8 cellular contexts compared by ENCODE assay signal in genomic region chrX:48520976-48521352, GRCh38. TPM values are rescaled to one million over a fixed set of nuclear protein-coding genes. Genes with fewer than 3 reads are reported as not detected.
DNase-seq lines count a peak whose midpoint lies in the region; ATAC-seq and TF ChIP-seq lines count a peak whose summit lies in the region.

No MANE protein-coding gene starts in this region.

- H2AK5ac ChIP-seq in trophoblast cell (ENCODE audit: low read length) = no peak overlapping the region

- no peak overlapping the region for H3K18ac ChIP-seq in trophoblast cell (ENCODE audit: low read length)

- no peak overlapping the region for H2AFZ ChIP-seq in trophoblast cell (ENCODE audit: insufficient read depth, low read length, poor library complexity)

- intact Hi-C loops in left colon (cut with DNase I, micrococcal nuclease) = no loop called here

- H3K9me3 ChIP-seq in ectodermal cell (ENCODE audit: control insufficient read depth, low read length) (no peaks in the 10 kb centered on the region), trophoblast cell (ENCODE audit: insufficient read depth, low read depth, low read length) (no peaks in the 10 kb centered on the region)

- TF ChIP-seq CTCF in GM10266 (IDR thresholded peaks at IDR 0.05; ENCODE audit: control insufficient read depth, insufficient read depth, low read depth, missing control alignments) = no peak

- no peaks in the 10 kb centered on the region for H3K4me1 ChIP-seq in ectodermal cell (ENCODE audit: control insufficient read depth, insufficient read depth, low read length)
- H3K4me1 ChIP-seq in trophoblast cell (ENCODE audit: control insufficient read depth in 1 of 2, insufficient read depth in 2 of 2, low read length in 2 of 2) = peaks cover 8 to 14% of the 10 kb centered on the region in 2 experiments

- H3K79me2 ChIP-seq in trophoblast cell (ENCODE audit: control insufficient read depth, insufficient read depth, low read length, poor library complexity) = peaks cover 8% of the 10 kb centered on the region

- no peak overlapping the region for H3K23ac ChIP-seq in trophoblast cell (ENCODE audit: low read length)

- H3K27ac ChIP-seq in ectodermal cell (ENCODE audit: insufficient read depth, low read depth, low read length, poor library complexity, severe bottlenecking) (no peak overlapping the region), trophoblast cell (ENCODE audit: low read depth, low read length) (no peak overlapping the region)

- peak overlapping the region; percentile 50 for H3K4me3 ChIP-seq in ectodermal cell (ENCODE audit: insufficient read depth, low read depth, low read length)
- no peak overlapping the region for H3K4me3 ChIP-seq in trophoblast cell (ENCODE audit: low read depth, low read length)

- H3K9ac ChIP-seq in trophoblast cell (ENCODE audit: low read length) = no peak overlapping the region

- H2BK5ac ChIP-seq in trophoblast cell (ENCODE audit: low read depth, low read length, poor library complexity) = peak overlapping the region; percentile 59

- ATAC-seq in GM18868 (IDR thresholded peaks at IDR 0.05; ENCODE audit: unreplicated experiment) (no peak), left colon (no peak), GM19397 (IDR thresholded peaks at IDR 0.05; ENCODE audit: unreplicated experiment) (no peak)

- no peaks in the 10 kb centered on the region for H3K27me3 ChIP-seq in ectodermal cell (ENCODE audit: control insufficient read depth, insufficient read depth, low read length, poor library complexity, severe bottlenecking)
- H3K27me3 ChIP-seq in trophoblast cell (ENCODE audit: insufficient read depth, low read length) = no peaks in the 10 kb centered on the region

- H2BK12ac ChIP-seq in trophoblast cell (ENCODE audit: low read length) = peak overlapping the region; percentile 52

- peak overlapping the region; percentile 62 for H4K8ac ChIP-seq in trophoblast cell (ENCODE audit: low read depth, low read length)

- H4K12ac ChIP-seq in trophoblast cell (ENCODE audit: low read depth, low read length) = peak overlapping the region; percentile 55

- 27 to 35% methylated on average over 2 of the region's 2 CpGs for WGBS in ectodermal cell, 2 experiments
- no CpG with 5 or more reads among the region's 2 CpGs for WGBS in trophoblast cell (ENCODE audit: extremely low coverage, insufficient coverage, insufficient read length)

- peak overlapping the region; percentile 78 for H3K4me2 ChIP-seq in trophoblast cell (ENCODE audit: low read length)

- H3K4ac ChIP-seq in trophoblast cell (ENCODE audit: low read depth, low read length) = peak overlapping the region; percentile 2

- no peaks in the 10 kb centered on the region for H3K36me3 ChIP-seq in ectodermal cell (ENCODE audit: control insufficient read depth, insufficient read depth, low read length)
- peaks cover 8 to 10% of the 10 kb centered on the region in 2 experiments for H3K36me3 ChIP-seq in trophoblast cell (ENCODE audit: control insufficient read depth in 1 of 2, insufficient read depth in 2 of 2, low read length in 2 of 2)

- peaks cover 3% of the 10 kb centered on the region for H3K79me1 ChIP-seq in trophoblast cell (ENCODE audit: low read length)

- DNase-seq in GM10266 (ENCODE audit: extremely low spot score) (peak; percentile 24), NCI-H2227 (lab: John Stamatoyannopoulos, UW; ENCODE audit: unreplicated experiment) (peak; percentile 64), trophoblast cell (no peak), T-helper 9 cell (no peak), left colon (no peak)

- H4K91ac ChIP-seq in trophoblast cell (ENCODE audit: low read depth, low read length) = peak overlapping the region; percentile 76

- peak overlapping the region; percentile 27 for H2BK120ac ChIP-seq in trophoblast cell (ENCODE audit: insufficient read depth, low read length, poor library complexity)

- no peak overlapping the region for H3K14ac ChIP-seq in trophoblast cell (ENCODE audit: low read length)

RNA-seq across cellular contexts. Expression of gene EBP, which starts 0.6 kb away (rescaled TPM):
- 129 TPM for polyA plus RNA-seq in ectodermal cell (2013, experiment 1 of 4)
- 123 TPM for polyA plus RNA-seq in ectodermal cell (2013, experiment 2 of 4)
- 118 TPM for polyA plus RNA-seq in ectodermal cell (2013, experiment 3 of 4)
- polyA plus RNA-seq in ectodermal cell (2013, experiment 4 of 4) = 123 TPM
- 118 TPM in 2 replicates for polyA plus RNA-seq in trophoblast cell (2013)
- 100 to 1,000 TPM; 152 to 207 TPM for total RNA-seq in left colon

RNA-seq across cellular contexts. Expression of gene PORCN, which starts 12.2 kb away (rescaled TPM):
- polyA plus RNA-seq in ectodermal cell (2013, experiment 1 of 4) = 14.6 TPM
- 15.3 TPM for polyA plus RNA-seq in ectodermal cell (2013, experiment 2 of 4)
- polyA plus RNA-seq in ectodermal cell (2013, experiment 3 of 4) = 14.5 TPM
- 17.3 TPM for polyA plus RNA-seq in ectodermal cell (2013, experiment 4 of 4)
- 29.8 and 31.0 TPM in 2 replicates for polyA plus RNA-seq in trophoblast cell (2013)
- total RNA-seq in left colon = 1 to 10 TPM; 4.0 to 5.8 TPM

RNA-seq across cellular contexts. Expression of gene TBC1D25, which starts 18.6 kb away (rescaled TPM):
- 8.9 TPM for polyA plus RNA-seq in ectodermal cell (2013, experiment 1 of 4)
- 10.5 TPM for polyA plus RNA-seq in ectodermal cell (2013, experiment 2 of 4)
- 7.4 TPM for polyA plus RNA-seq in ectodermal cell (2013, experiment 3 of 4)
- polyA plus RNA-seq in ectodermal cell (2013, experiment 4 of 4) = 7.7 TPM
- polyA plus RNA-seq in trophoblast cell (2013) = 7.7 and 7.9 TPM in 2 replicates
- total RNA-seq in left colon = 10 to 100 TPM; 11.6 to 15.7 TPM

RNA-seq across cellular contexts. Expression of gene FTSJ1, which starts 45.0 kb away (rescaled TPM):
- 42.8 TPM for polyA plus RNA-seq in ectodermal cell (2013, experiment 1 of 4)
- 41.4 TPM for polyA plus RNA-seq in ectodermal cell (2013, experiment 2 of 4)
- 33.4 TPM for polyA plus RNA-seq in ectodermal cell (2013, experiment 3 of 4)
- 38.0 TPM for polyA plus RNA-seq in ectodermal cell (2013, experiment 4 of 4)
- polyA plus RNA-seq in trophoblast cell (2013) = 48.6 and 51.3 TPM in 2 replicates
- total RNA-seq in left colon = 10 to 100 TPM; 19.5 to 25.1 TPM

RNA-seq across cellular contexts. Expression of gene SLC38A5, which starts 50.9 kb away (rescaled TPM):
- 11.6 TPM for polyA plus RNA-seq in ectodermal cell (2013, experiment 1 of 4)
- polyA plus RNA-seq in ectodermal cell (2013, experiment 2 of 4) = 14.1 TPM
- polyA plus RNA-seq in ectodermal cell (2013, experiment 3 of 4) = 7.0 TPM
- 8.9 TPM for polyA plus RNA-seq in ectodermal cell (2013, experiment 4 of 4)
- 0.71 and 0.86 TPM in 2 replicates for polyA plus RNA-seq in trophoblast cell (2013)
- 10 to 100 TPM; 16.7 to 24.1 TPM for total RNA-seq in left colon

Comparison
In these comparisons a context has a peak if more than half of its experiments do, and no peak if none do; other contexts are left out.
1. DNase-seq: peak in GM10266 (single experiment) and NCI-H2227 (single experiment); none in trophoblast cell (0 of 2), T-helper 9 cell (single experiment) and left colon (0 of 2).